17 cellular contexts compared by ENCODE assay signal in genomic region chr12:121915841-121916321, GRCh38. TPM values are rescaled to one million over a fixed set of nuclear protein-coding genes. Genes with fewer than 3 reads are reported as not detected.
A peak's percentile ranks its signal among the peaks of the same experiment; 100 is the strongest.
DNase-seq lines count a peak whose midpoint lies in the region; ATAC-seq, FAIRE-seq and TF ChIP-seq lines count a peak whose summit lies in the region.
"Had no signal": no experiment of that assay in that cellular context is flagged by ENCODE, and none has a peak within 500 bp of the region (broad histone marks: within the 10 kb centered on the region; RNA-seq: fewer than 3 reads in every experiment).

No MANE protein-coding gene starts in this region.

- TF ChIP-seq CTCF in choroid plexus epithelial cell (conservative IDR thresholded peaks at IDR 0.05; ENCODE audit: low read depth, low read length), result peak; percentile 26
- no peak for TF ChIP-seq CTCF in neural crest cell (conservative IDR thresholded peaks at IDR 0.05)
- TF ChIP-seq CTCF in pancreas (IDR thresholded peaks at IDR 0.05), result no peak
- TF ChIP-seq CTCF in heart left ventricle (IDR thresholded peaks at IDR 0.05), result no peak

- no peak overlapping the region for H3K27ac ChIP-seq in pancreas
- no peak overlapping the region for H3K27ac ChIP-seq in heart left ventricle
- H3K27ac ChIP-seq: esophagus squamous epithelium, testis had no signal

- no peaks in the 10 kb centered on the region for H3K27me3 ChIP-seq in pancreas
- no peaks in the 10 kb centered on the region for H3K27me3 ChIP-seq in heart left ventricle
- H3K27me3 ChIP-seq: esophagus squamous epithelium, testis had no signal

- intact Hi-C loops in pancreas (cut with DNase I), result loop anchor here in 1 of 3 donors (10.0 kb wide), 1 partner anchor 279 kb away; no protein-coding TSS in a partner anchor
- intact Hi-C loops in heart left ventricle (cut with DNase I), result loop anchor here in 9 of 10 donors (5.0 to 10.0 kb wide), 7 partner anchors 106 to 289 kb away; partner anchors contain the start of genes BCL7A (in 4 of the 9) and B3GNT4 (in 1 of the 9)

- H3K9me3 Mint-ChIP-seq in neural crest cell, result no peaks in the 10 kb centered on the region
- H3K9me3 Mint-ChIP-seq: naive B cell had no signal

- H3K9me3 ChIP-seq in pancreas (no peaks in the 10 kb centered on the region), heart left ventricle (no peaks in the 10 kb centered on the region)
- H3K9me3 ChIP-seq: esophagus squamous epithelium, testis had no signal

- peak overlapping the region; percentile 89 for H3K27ac Mint-ChIP-seq in neural crest cell (ENCODE audit: unreplicated experiment)

- H3K36me3 Mint-ChIP-seq in neural crest cell (ENCODE audit: low read depth), result peaks cover 9% of the 10 kb centered on the region

- TF ChIP-seq POLR2A in heart left ventricle (IDR thresholded peaks at IDR 0.05), result no peak

- H3K27me3 Mint-ChIP-seq in neural crest cell (ENCODE audit: low read depth), result no peaks in the 10 kb centered on the region
- H3K27me3 Mint-ChIP-seq: naive B cell had no signal

- H3K4me1 Mint-ChIP-seq in neural crest cell, result peaks cover 31% of the 10 kb centered on the region

- FAIRE-seq in pancreas (lab: Jason Lieb, UNC), result no peak
- FAIRE-seq: GM19239 had no signal

- DNase-seq in NCI-H2081 (lab: John Stamatoyannopoulos, UW) (peak; percentile 1 to 53), NCI-H2081 treated with DMSO at 0.1 percent for 48 hours (lab: John Stamatoyannopoulos, UW) (no peak), NCI-H226 (peak; percentile 8), choroid plexus epithelial cell (ENCODE audit: low read depth) (peak; percentile 61), neural crest cell (ENCODE audit: low read depth, low spot score) (no peak), pancreas (no peak), activated T-cell treated with anti-CD3 and anti-CD28 coated beads for 4 hours (no peak), heart left ventricle (no peak)
- DNase-seq: 8988T; activated CD4-positive, alpha-beta T cell treated with anti-CD3 and anti-CD28 coated beads, Interleukin-2, amount 50 U/mL, for 4 hours; cortex of kidney; esophagus squamous epithelium; naive B cell; NCI-H1930; testis had no signal

- no peak overlapping the region for H3K4me3 ChIP-seq in choroid plexus epithelial cell (ENCODE audit: low read depth, low read length)
- no peak overlapping the region for H3K4me3 ChIP-seq in pancreas
- H3K4me3 ChIP-seq in heart left ventricle, result no peak overlapping the region
- H3K4me3 ChIP-seq: esophagus squamous epithelium, testis had no signal

- peak overlapping the region; percentile 42 for H3K4me3 Mint-ChIP-seq in neural crest cell

- no peak for ATAC-seq in pancreas
- ATAC-seq in heart left ventricle, result no peak

- WGBS in pancreas, 2 donors, result 82% methylated on average over 5 of the region's 5 CpGs
- 68 to 75% (median 72%) methylated on average over 5 of the region's 5 CpGs for WGBS in heart left ventricle, 4 donors

- H3K4me1 ChIP-seq in pancreas (peaks cover 0 to 9% (median 6%) of the 10 kb centered on the region in 3 donors), heart left ventricle (peaks cover 0 to 15% (median 5%) of the 10 kb centered on the region in 12 donors)
- H3K4me1 ChIP-seq: testis had no signal

- H3K36me3 ChIP-seq in pancreas (peaks cover 0 to 30% (median 0%) of the 10 kb centered on the region in 3 donors), heart left ventricle (peaks cover 0 to 69% (median 63%) of the 10 kb centered on the region in 9 donors)

RNA-seq across cellular contexts. Expression of gene CFAP251, which starts 2.5 kb away (rescaled TPM):
- total RNA-seq in neural crest cell, result 1.6 and 2.0 TPM in 2 replicates
- 1 to 10 TPM; 1.7 to 4.6 (median 2.9) TPM for total RNA-seq in pancreas
- polyA plus RNA-seq in pancreas, result 1 to 10 TPM; 5.8 to 5.9 TPM
- 1 to 10 TPM in 5 of 9 donors, under 1 TPM in 4; 0.60 to 8.0 (median 1.2) TPM for total RNA-seq in heart left ventricle
- 1 to 10 TPM; 1.4 to 2.2 TPM for polyA plus RNA-seq in heart left ventricle

RNA-seq across cellular contexts. Expression of gene PSMD9, which starts 27.3 kb away (rescaled TPM):
- total RNA-seq in neural crest cell (46.3 and 47.4 TPM in 2 replicates), pancreas (10 to 100 TPM; 22.4 to 32.8 (median 25.6) TPM), heart left ventricle (10 to 100 TPM; 28.8 to 47.8 (median 37.9) TPM)
- polyA plus RNA-seq in pancreas (10 to 100 TPM; 20.5 to 39.4 TPM), heart left ventricle (100 to 1,000 TPM in 1 of 2 donors, 10 to 100 TPM in 1; 24.8 to 133 TPM)

RNA-seq across cellular contexts. Expression of gene HPD, which starts 57.2 kb away (rescaled TPM):
- total RNA-seq in neural crest cell (0.21 TPM in 1 of 2 replicates, not detected in the other), pancreas (1 to 10 TPM in 5 of 6 donors, under 1 TPM in 1; 0.71 to 3.0 (median 1.9) TPM), heart left ventricle (1 to 10 TPM in 7 of 9 donors, under 1 TPM in 2; 0.36 to 2.2 (median 1.5) TPM)
- polyA plus RNA-seq in pancreas (1 to 10 TPM; 2.8 to 3.9 TPM), heart left ventricle (1 to 10 TPM in 1 of 2 donors, under 1 TPM in 1; 0.55 to 1.1 TPM)
- total RNA-seq: SK-MEL-5 had no signal

Comparison
In these comparisons a context has a peak if more than half of its experiments do, and no peak if none do; other contexts are left out.
1. DNase-seq: peak in NCI-H2081 (2 of 2), NCI-H226 (single experiment) and choroid plexus epithelial cell (single experiment); none in NCI-H2081 treated with DMSO at 0.1 percent for 48 hours (single experiment), neural crest cell (single experiment), pancreas (0 of 6), activated T-cell treated with anti-CD3 and anti-CD28 coated beads for 4 hours (single experiment) and heart left ventricle (0 of 5).